26 cellular contexts compared by ENCODE assay signal in the genomic region with DNA sequence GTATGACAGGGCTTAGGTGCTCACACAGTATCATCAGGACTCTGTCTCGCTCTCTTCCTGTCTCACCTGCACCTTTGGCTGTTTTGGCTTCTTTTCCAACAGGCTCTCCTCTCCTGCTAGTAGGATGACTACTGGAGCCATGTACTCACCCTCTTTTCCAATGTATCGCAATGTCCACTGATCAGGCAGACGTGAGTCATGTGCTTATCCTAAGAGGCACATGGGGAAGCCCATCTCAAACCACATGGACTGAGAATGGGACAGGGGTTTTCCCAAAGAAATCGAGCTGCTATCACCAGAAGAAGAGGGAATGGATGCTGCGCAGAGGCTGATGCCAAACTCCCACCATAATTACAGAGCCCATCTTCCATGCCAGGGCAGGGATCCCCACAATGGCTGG.
"Had no signal": no experiment of that assay in that cellular context is flagged by ENCODE, and none has a peak within 500 bp of the region (broad histone marks: within the 10 kb centered on the region; RNA-seq: fewer than 3 reads in every experiment).

No MANE protein-coding gene starts in this region.

- H3K9me3 ChIP-seq: mucosa of descending colon, ovary, right atrium auricular region, testis, thyroid gland, transverse colon, upper lobe of left lung, vagina had no signal

- ATAC-seq: mucosa of descending colon; naive thymus-derived CD4-positive, alpha-beta T cell; natural killer cell treated with Interleukin-12 subunit alpha and Interleukin-12 subunit beta and Interleukin-15 and Interleukin-18, amount 100 ng/mL, for 72 hours; sciatic nerve; stimulated activated naive B cell treated with anti-CD40 and anti-IgM and Interleukin-4, amounts not matched to agents 10 μg/mL and 1 μg/mL and 100 μg/mL, for 72 hours; stimulated activated naive CD8-positive, alpha-beta T cell treated with anti-CD3 and anti-CD28 coated beads, Interleukin-15, Interleukin-2, amounts not matched to agents 100 U/mL and 50 U/mL, for 24 hours had no signal

- H3K4me3 ChIP-seq: left ventricle myocardium inferior, lung, mucosa of descending colon, ovary, right atrium auricular region, skin epidermis, stomach, testis, thyroid gland, transverse colon, upper lobe of left lung, vagina had no signal

- H3K4me1 ChIP-seq: left ventricle myocardium inferior, right atrium auricular region, stomach, testis, thyroid gland, transverse colon, upper lobe of left lung, vagina had no signal

- H3K27me3 ChIP-seq: ovary, right atrium auricular region, stomach, testis, thyroid gland, transverse colon, upper lobe of left lung, vagina had no signal

- FAIRE-seq: islet of Langerhans, kidney had no signal

- H3K36me3 ChIP-seq: left ventricle myocardium inferior, ovary, right atrium auricular region, stomach, thyroid gland, transverse colon, upper lobe of left lung, vagina had no signal

- H3K27ac ChIP-seq: left ventricle myocardium inferior, ovary, right atrium auricular region, skin epidermis, stomach, testis, thyroid gland, transverse colon, upper lobe of left lung, vagina had no signal

- DNase-seq: hypothalamus; immature natural killer cell; kidney; left ventricle myocardium inferior; midbrain; mucosa of descending colon; naive thymus-derived CD4-positive, alpha-beta T cell; ovary; stimulated activated CD4-positive, alpha-beta T cell treated with anti-CD3 and anti-CD28 coated beads, Interleukin-12 subunit alpha, Interleukin-12 subunit beta, amount 100 ng/mL, for 4 hours; stimulated activated CD4-positive, alpha-beta T cell treated with anti-CD3 and anti-CD28 coated beads, Interleukin-15, amount 100 ng/mL, for 24 hours; stimulated activated CD4-positive, alpha-beta T cell treated with anti-CD3 and anti-CD28 coated beads, Interleukin-2, amount 100 ng/mL, for 24 hours; stimulated activated CD4-positive, alpha-beta T cell treated with anti-CD3 and anti-CD28 coated beads, Interleukin-4, amount 100 ng/mL, for 1 hour; stimulated activated naive B cell treated with anti-CD40 and anti-IgM and Interleukin-4, amounts not matched to agents 10 μg/mL and 1 μg/mL and 100 μg/mL, for 72 hours; stimulated activated naive CD8-positive, alpha-beta T cell treated with anti-CD3 and anti-CD28 coated beads, Interleukin-15, Interleukin-2, amounts not matched to agents 100 U/mL and 50 U/mL, for 24 hours; stomach; testis; thyroid gland; transverse colon; upper lobe of left lung had no signal
